In genomic region chr21:44324106-44324853, GRCh38 we compare ENCODE assay signal across 1 cellular context.
A peak's percentile ranks its signal among the peaks of the same experiment; 100 is the strongest.
TF ChIP-seq lines count a peak whose summit lies in the region.

No MANE protein-coding gene starts in this region.

TF ChIP-seq in HepG2, 621 proteins besides CTCF, POLR2A, EP300 and RAD21:
- TF ChIP-seq RBFOX2 (IDR thresholded peaks at IDR 0.05; ENCODE audit: low read depth, low read length) (0 out of 2 replicates have a peak, but pooled peaks have one; percentile 38), ZNF33B (CRISPR knock-in tag; IDR thresholded peaks at IDR 0.05) (no peak)
